22 cellular contexts compared by ENCODE assay signal in genomic region chr2:167875524-167875923, GRCh38.
"Had no signal": no experiment of that assay in that cellular context is flagged by ENCODE, and none has a peak within 500 bp of the region (broad histone marks: within the 10 kb centered on the region; RNA-seq: fewer than 3 reads in every experiment).

No MANE protein-coding gene starts in this region.

- DNase-seq: cortex of kidney; effector memory CD4-positive, alpha-beta T cell; gastrocnemius medialis; left ventricle myocardium inferior; lower lobe of right lung; midbrain; naive thymus-derived CD4-positive, alpha-beta T cell; nephron progenitor cell; retina; right lobe of liver; spleen; stimulated activated CD4-positive, alpha-beta T cell treated with anti-CD3 and anti-CD28 coated beads, Interleukin-2, amount 100 ng/mL, for 24 hours; stimulated activated CD4-positive, alpha-beta T cell treated with anti-CD3 and anti-CD28 coated beads, Interleukin-4, amount 100 ng/mL, for 4 hours; stimulated activated naive B cell treated with anti-CD40 and anti-IgM and Interleukin-4, amounts not matched to agents 10 μg/mL and 1 μg/mL and 100 μg/mL, for 72 hours; stimulated activated naive CD8-positive, alpha-beta T cell treated with anti-CD3 and anti-CD28 coated beads, Interleukin-15, amount 100 ng/mL, for 72 hours; testis; upper lobe of right lung had no signal

- H3K9ac ChIP-seq: parathyroid adenoma had no signal

- H3K4me3 ChIP-seq: gastrocnemius medialis, left ventricle myocardium inferior, lower lobe of right lung, prostate gland, right lobe of liver, spleen, testis, tibial nerve, upper lobe of right lung, vagina had no signal

- H2AFZ ChIP-seq: parathyroid adenoma had no signal

- H3K79me2 ChIP-seq: parathyroid adenoma had no signal

- ATAC-seq: esophagus mucosa; gastrocnemius medialis; lower lobe of right lung; naive thymus-derived CD4-positive, alpha-beta T cell; right lobe of liver; stimulated activated naive B cell treated with anti-CD40 and anti-IgM and Interleukin-4, amounts not matched to agents 10 μg/mL and 1 μg/mL and 100 μg/mL, for 72 hours; stimulated activated naive CD8-positive, alpha-beta T cell treated with anti-CD3 and anti-CD28 coated beads, Interleukin-15, amount 100 ng/mL, for 72 hours; upper lobe of right lung had no signal

- H3K27ac ChIP-seq: gastrocnemius medialis, left ventricle myocardium inferior, lower lobe of right lung, parathyroid adenoma, prostate gland, right lobe of liver, spleen, testis, tibial nerve, upper lobe of right lung, vagina had no signal

- H3K36me3 ChIP-seq: gastrocnemius medialis, left ventricle myocardium inferior, lower lobe of right lung, prostate gland, right lobe of liver, spleen, tibial nerve, upper lobe of right lung, vagina had no signal

- H3K4me1 ChIP-seq: gastrocnemius medialis, left ventricle myocardium inferior, lower lobe of right lung, parathyroid adenoma, prostate gland, right lobe of liver, spleen, testis, tibial nerve, upper lobe of right lung, vagina had no signal

- H3K27me3 ChIP-seq: gastrocnemius medialis, right lobe of liver, spleen, testis, tibial nerve, upper lobe of right lung, vagina had no signal

- H3K9me3 ChIP-seq: gastrocnemius medialis, left ventricle myocardium inferior, lower lobe of right lung, prostate gland, right lobe of liver, spleen, testis, tibial nerve, upper lobe of right lung, vagina had no signal
